1 cellular context compared by ENCODE assay signal in the genomic region with DNA sequence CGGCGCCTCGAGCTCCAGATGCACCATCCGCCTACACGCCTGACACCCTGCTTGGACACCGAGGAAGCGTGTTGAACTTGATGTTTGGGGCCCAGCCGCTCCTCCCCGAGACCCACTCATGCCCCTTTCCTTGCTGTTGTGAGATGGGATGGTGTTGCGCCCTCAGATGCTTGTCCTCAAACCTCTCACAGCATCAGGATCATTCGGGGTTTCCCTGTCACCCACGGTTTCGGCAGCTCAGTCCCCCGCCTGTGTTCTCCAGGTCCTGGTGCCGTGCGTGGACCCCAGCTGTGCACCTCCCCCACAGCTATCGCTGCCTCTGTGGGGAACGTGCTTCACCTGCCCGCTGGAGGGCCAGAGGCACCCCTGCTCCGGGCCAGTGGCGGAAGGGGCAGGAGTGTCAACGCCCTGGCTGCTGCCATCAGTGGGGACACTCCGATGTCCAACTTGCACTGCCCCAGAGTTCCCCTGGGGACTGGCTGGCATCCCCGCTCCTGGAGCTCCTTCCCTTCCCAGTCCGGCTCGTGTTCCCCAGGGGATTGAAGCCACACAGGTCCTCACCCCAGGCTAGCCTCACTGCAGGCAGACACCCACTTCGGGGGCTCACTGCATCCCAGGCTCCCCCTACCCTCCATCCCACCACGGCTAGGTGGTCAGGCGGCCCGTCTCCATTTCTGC.
TF ChIP-seq lines count a peak whose summit lies in the region.

No MANE protein-coding gene starts in this region.

TF ChIP-seq in H1, 55 proteins besides CTCF, POLR2A, EP300 and RAD21:
- TF ChIP-seq BRCA1 (IDR thresholded peaks at IDR 0.05; ENCODE audit: low read depth, low read length): no peak
